Comparison of ENCODE assay signal across 1 cellular context in the genomic region with DNA sequence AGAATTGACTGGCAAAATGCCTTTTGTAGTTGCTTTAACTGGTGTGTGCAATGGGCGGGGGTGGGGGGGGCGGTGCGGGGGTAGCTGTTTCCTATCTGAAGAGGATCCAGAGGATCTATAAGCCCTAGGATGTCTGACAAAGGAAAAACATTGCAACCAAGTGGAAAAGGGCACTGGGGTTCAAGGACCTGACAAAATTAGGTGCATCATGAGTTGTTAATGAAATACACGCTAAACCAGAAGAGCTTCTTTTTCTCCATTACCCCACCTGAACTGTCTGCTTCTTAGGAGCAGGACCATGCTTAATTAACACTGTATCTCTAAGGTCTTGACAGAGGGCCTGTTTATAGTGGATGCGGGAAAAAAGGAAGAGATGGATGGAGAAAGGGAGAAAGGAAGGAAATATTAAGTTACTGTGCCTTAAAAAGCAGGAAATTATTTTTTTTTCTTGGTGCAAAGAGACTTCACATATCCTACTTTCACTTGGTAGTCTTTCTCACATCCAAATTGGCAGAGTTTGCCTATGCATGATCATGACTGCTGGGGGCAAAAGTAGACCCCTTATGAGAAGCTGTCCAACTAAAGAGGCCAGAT.
TF ChIP-seq lines count a peak whose summit lies in the region.

No MANE protein-coding gene starts in this region.

TF ChIP-seq in HepG2, 621 proteins besides CTCF, POLR2A, EP300 and RAD21:
- TF ChIP-seq, protein P1, sequence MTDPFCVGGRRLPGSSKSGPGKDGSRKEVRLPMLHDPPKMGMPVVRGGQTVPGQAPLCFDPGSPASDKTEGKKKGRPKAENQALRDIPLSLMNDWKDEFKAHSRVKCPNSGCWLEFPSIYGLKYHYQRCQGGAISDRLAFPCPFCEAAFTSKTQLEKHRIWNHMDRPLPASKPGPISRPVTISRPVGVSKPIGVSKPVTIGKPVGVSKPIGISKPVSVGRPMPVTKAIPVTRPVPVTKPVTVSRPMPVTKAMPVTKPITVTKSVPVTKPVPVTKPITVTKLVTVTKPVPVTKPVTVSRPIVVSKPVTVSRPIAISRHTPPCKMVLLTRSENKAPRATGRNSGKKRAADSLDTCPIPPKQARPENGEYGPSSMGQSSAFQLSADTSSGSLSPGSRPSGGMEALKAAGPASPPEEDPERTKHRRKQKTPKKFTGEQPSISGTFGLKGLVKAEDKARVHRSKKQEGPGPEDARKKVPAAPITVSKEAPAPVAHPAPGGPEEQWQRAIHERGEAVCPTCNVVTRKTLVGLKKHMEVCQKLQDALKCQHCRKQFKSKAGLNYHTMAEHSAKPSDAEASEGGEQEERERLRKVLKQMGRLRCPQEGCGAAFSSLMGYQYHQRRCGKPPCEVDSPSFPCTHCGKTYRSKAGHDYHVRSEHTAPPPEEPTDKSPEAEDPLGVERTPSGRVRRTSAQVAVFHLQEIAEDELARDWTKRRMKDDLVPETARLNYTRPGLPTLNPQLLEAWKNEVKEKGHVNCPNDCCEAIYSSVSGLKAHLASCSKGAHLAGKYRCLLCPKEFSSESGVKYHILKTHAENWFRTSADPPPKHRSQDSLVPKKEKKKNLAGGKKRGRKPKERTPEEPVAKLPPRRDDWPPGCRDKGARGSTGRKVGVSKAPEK (CRISPR knock-in tag; IDR thresholded peaks at IDR 0.05; ENCODE audit: borderline replicate concordance): no peak
- TF ChIP-seq, protein P2, sequence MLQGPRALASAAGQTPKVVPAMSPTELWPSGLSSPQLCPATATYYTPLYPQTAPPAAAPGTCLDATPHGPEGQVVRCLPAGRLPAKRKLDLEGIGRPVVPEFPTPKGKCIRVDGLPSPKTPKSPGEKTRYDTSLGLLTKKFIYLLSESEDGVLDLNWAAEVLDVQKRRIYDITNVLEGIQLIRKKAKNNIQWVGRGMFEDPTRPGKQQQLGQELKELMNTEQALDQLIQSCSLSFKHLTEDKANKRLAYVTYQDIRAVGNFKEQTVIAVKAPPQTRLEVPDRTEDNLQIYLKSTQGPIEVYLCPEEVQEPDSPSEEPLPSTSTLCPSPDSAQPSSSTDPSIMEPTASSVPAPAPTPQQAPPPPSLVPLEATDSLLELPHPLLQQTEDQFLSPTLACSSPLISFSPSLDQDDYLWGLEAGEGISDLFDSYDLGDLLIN (CRISPR knock-in tag; IDR thresholded peaks at IDR 0.05; ENCODE audit: borderline replicate concordance): no peak
- TF ChIP-seq ZEB1 (IDR thresholded peaks at IDR 0.05; ENCODE audit: insufficient replicate concordance, low read depth) (no peak), PHF8 (CRISPR knock-in tag; IDR thresholded peaks at IDR 0.05) (no peak), TEAD3 (CRISPR knock-in tag; optimal IDR thresholded peaks at IDR 0.05; ENCODE audit: borderline replicate concordance) (no peak), ZBTB39 (CRISPR knock-in tag; IDR thresholded peaks at IDR 0.05) (no peak), KAT7 (CRISPR knock-in tag; IDR thresholded peaks at IDR 0.05; ENCODE audit: borderline replicate concordance) (no peak), SMAD3 (CRISPR knock-in tag; IDR thresholded peaks at IDR 0.05) (no peak), ATF4 (CRISPR knock-in tag; IDR thresholded peaks at IDR 0.05) (no peak), SUZ12 (IDR thresholded peaks at IDR 0.05; ENCODE audit: low read depth, low read length) (no peak), ZNF598 (CRISPR knock-in tag; IDR thresholded peaks at IDR 0.05; ENCODE audit: borderline replicate concordance) (no peak), ZNF274 (CRISPR knock-in tag; IDR thresholded peaks at IDR 0.05) (no peak), FIP1L1 (IDR thresholded peaks at IDR 0.05; ENCODE audit: borderline replicate concordance, insufficient read depth, low read depth, low read length) (no peak), MEIS2 (CRISPR knock-in tag; IDR thresholded peaks at IDR 0.05) (no peak), ISX (CRISPR knock-in tag; conservative IDR thresholded peaks at IDR 0.05) (no peak), AGO1 (IDR thresholded peaks at IDR 0.05; ENCODE audit: low read depth, low read length, poor library complexity, severe bottlenecking) (no peak), ZNF124 (CRISPR knock-in tag; IDR thresholded peaks at IDR 0.05) (no peak)
- TF ChIP-seq, protein P3, sequence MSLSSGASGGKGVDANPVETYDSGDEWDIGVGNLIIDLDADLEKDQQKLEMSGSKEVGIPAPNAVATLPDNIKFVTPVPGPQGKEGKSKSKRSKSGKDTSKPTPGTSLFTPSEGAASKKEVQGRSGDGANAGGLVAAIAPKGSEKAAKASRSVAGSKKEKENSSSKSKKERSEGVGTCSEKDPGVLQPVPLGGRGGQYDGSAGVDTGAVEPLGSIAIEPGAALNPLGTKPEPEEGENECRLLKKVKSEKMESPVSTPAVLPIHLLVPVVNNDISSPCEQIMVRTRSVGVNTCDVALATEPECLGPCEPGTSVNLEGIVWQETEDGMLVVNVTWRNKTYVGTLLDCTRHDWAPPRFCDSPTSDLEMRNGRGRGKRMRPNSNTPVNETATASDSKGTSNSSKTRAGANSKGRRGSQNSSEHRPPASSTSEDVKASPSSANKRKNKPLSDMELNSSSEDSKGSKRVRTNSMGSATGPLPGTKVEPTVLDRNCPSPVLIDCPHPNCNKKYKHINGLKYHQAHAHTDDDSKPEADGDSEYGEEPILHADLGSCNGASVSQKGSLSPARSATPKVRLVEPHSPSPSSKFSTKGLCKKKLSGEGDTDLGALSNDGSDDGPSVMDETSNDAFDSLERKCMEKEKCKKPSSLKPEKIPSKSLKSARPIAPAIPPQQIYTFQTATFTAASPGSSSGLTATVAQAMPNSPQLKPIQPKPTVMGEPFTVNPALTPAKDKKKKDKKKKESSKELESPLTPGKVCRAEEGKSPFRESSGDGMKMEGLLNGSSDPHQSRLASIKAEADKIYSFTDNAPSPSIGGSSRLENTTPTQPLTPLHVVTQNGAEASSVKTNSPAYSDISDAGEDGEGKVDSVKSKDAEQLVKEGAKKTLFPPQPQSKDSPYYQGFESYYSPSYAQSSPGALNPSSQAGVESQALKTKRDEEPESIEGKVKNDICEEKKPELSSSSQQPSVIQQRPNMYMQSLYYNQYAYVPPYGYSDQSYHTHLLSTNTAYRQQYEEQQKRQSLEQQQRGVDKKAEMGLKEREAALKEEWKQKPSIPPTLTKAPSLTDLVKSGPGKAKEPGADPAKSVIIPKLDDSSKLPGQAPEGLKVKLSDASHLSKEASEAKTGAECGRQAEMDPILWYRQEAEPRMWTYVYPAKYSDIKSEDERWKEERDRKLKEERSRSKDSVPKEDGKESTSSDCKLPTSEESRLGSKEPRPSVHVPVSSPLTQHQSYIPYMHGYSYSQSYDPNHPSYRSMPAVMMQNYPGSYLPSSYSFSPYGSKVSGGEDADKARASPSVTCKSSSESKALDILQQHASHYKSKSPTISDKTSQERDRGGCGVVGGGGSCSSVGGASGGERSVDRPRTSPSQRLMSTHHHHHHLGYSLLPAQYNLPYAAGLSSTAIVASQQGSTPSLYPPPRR (CRISPR knock-in tag; IDR thresholded peaks at IDR 0.05; ENCODE audit: borderline replicate concordance): no peak
- TF ChIP-seq, protein P4, sequence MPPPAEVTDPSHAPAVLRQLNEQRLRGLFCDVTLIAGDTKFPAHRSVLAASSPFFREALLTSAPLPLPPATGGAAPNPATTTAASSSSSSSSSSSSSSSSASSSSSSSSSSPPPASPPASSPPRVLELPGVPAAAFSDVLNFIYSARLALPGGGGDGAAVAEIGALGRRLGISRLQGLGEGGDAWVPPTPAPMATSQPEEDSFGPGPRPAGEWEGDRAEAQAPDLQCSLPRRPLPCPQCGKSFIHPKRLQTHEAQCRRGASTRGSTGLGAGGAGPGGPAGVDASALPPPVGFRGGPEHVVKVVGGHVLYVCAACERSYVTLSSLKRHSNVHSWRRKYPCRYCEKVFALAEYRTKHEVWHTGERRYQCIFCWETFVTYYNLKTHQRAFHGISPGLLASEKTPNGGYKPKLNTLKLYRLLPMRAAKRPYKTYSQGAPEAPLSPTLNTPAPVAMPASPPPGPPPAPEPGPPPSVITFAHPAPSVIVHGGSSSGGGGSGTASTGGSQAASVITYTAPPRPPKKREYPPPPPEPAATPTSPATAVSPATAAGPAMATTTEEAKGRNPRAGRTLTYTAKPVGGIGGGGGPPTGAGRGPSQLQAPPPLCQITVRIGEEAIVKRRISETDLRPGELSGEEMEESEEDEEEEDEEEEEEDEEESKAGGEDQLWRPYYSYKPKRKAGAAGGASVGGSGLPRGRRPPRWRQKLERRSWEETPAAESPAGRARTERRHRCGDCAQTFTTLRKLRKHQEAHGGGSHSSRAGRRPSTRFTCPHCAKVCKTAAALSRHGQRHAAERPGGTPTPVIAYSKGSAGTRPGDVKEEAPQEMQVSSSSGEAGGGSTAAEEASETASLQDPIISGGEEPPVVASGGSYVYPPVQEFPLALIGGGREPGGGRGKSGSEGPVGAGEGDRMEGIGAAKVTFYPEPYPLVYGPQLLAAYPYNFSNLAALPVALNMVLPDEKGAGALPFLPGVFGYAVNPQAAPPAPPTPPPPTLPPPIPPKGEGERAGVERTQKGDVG (CRISPR knock-in tag; IDR thresholded peaks at IDR 0.05; ENCODE audit: borderline replicate concordance): no peak
TF ChIP-seq in HepG2: peak in this region for 0.
